8 cellular contexts compared by ENCODE assay signal in genomic region chr20:25584905-25585704, GRCh38. TPM values are rescaled to one million over a fixed set of nuclear protein-coding genes. Genes with fewer than 3 reads are reported as not detected.
DNase-seq lines count a peak whose midpoint lies in the region; ATAC-seq and TF ChIP-seq lines count a peak whose summit lies in the region.

NINL (minus strand) TSS chr20:25585531; CDS start chr20:25526587, 58,944 bp downstream.

- no peaks in the 10 kb centered on the region for H3K36me3 ChIP-seq in body of pancreas (replicated peaks in 1 of 2; ENCODE audit: insufficient read depth in 1 of 2, low read depth in 2 of 2)
- no peaks in the 10 kb centered on the region for H3K36me3 ChIP-seq in iPS-15b (ENCODE audit: control insufficient read depth, insufficient read depth, low read length)
- no peaks in the 10 kb centered on the region for H3K36me3 ChIP-seq in gastrocnemius medialis

- TF ChIP-seq POLR2A in body of pancreas (IDR thresholded peaks at IDR 0.05) = peak; percentile 44 to 59 (median 53)
- TF ChIP-seq POLR2A in gastrocnemius medialis (IDR thresholded peaks at IDR 0.05) = peak in 1 of 2 donors; percentile 44

- 0 to 1% methylated on average over 18 to 70 of the region's 108 CpGs for WGBS in body of pancreas, 2 donors

- H3K27ac ChIP-seq in body of pancreas (peak within 1 kb of the TSS; percentile 53 to 79 (median 79)), gastrocnemius medialis (no peak within 1 kb of the TSS)

- H3K4me3 ChIP-seq in body of pancreas (peak within 1 kb of the TSS; percentile 38 to 60), iPS-15b (ENCODE audit: low read depth, low read length) (peak within 1 kb of the TSS; percentile 67), gastrocnemius medialis (peak within 1 kb of the TSS; percentile 53 to 65 (median 56))

- ATAC-seq in body of pancreas = peak; percentile 84
- ATAC-seq in gastrocnemius medialis = peak in 1 of 2 donors; percentile 18

- peak; percentile 90 for DNase-seq in DMS 273 (lab: John Stamatoyannopoulos, UW; ENCODE audit: unreplicated experiment)
- DNase-seq in DMS 273 treated with DMSO at 0.1 percent for 48 hours (lab: John Stamatoyannopoulos, UW) = no peak
- DNase-seq in HPDE6-E6E7 (ENCODE audit: extremely low spot score) = peak; percentile 80
- peak in 4 of 5 donors; percentile 16 to 65 (median 24) for DNase-seq in T-helper 1 cell
- DNase-seq in body of pancreas = peak; percentile 51 to 76 (median 62)
- DNase-seq in gastrocnemius medialis = no peak
- DNase-seq in HT-29 (ENCODE audit: low spot score) = no peak

- no peak for TF ChIP-seq CTCF in body of pancreas (IDR thresholded peaks at IDR 0.05)
- no peak for TF ChIP-seq CTCF in gastrocnemius medialis (IDR thresholded peaks at IDR 0.05 in 4 of 5, conservative IDR thresholded peaks at IDR 0.05 in 1 of 5)

- H3K4me1 ChIP-seq in body of pancreas (peaks cover 21% of the 10 kb centered on the region), iPS-15b (ENCODE audit: control insufficient read depth, insufficient read depth, low read length) (no peaks in the 10 kb centered on the region), gastrocnemius medialis (no peaks in the 10 kb centered on the region)

- in situ Hi-C loops in gastrocnemius medialis (cut with MboI; ENCODE audit: low sequenced_read_pairs in 4 of 4) = no loop called here

- intact Hi-C loops in body of pancreas (cut with DNase I) = no loop called here
- intact Hi-C loops in gastrocnemius medialis (cut with DNase I; ENCODE audit: low total_unique reads) = no loop called here

- H3K9ac ChIP-seq in iPS-15b (ENCODE audit: low read depth, low read length) = peak within 1 kb of the TSS; percentile 80

- H3K9me3 ChIP-seq in body of pancreas (no peaks in the 10 kb centered on the region), iPS-15b (ENCODE audit: control insufficient read depth, insufficient read depth, low read length) (no peaks in the 10 kb centered on the region), gastrocnemius medialis (no peaks in the 10 kb centered on the region)

- H3K27me3 ChIP-seq in body of pancreas = no peaks in the 10 kb centered on the region
- H3K27me3 ChIP-seq in iPS-15b (ENCODE audit: control insufficient read depth, insufficient read depth, low read length) = no peaks in the 10 kb centered on the region
- peaks cover 20 to 31% (median 26%) of the 10 kb centered on the region in 3 donors for H3K27me3 ChIP-seq in gastrocnemius medialis

RNA-seq across cellular contexts. Expression of gene NINL, which starts in this region (rescaled TPM):
- total RNA-seq in body of pancreas (10 to 100 TPM in 1 of 2 donors, 1 to 10 TPM in 1; 6.7 to 34.9 TPM), gastrocnemius medialis (1 to 10 TPM in 2 of 4 donors, under 1 TPM in 2; 0.24 to 6.1 (median 0.88) TPM)
- 1.2 TPM in 1 of 2 replicates, not detected in the other for total RNA-seq in HT-29 (2014; rRNA removed; shearing (Covaris generic))

Comparison
In these comparisons a context has a peak if more than half of its experiments do, and no peak if none do; other contexts are left out.
1. DNase-seq: peak in DMS 273 (single experiment), HPDE6-E6E7 (single experiment), T-helper 1 cell (4 of 5) and body of pancreas (4 of 4); none in DMS 273 treated with DMSO at 0.1 percent for 48 hours (single experiment), gastrocnemius medialis (0 of 2) and HT-29 (single experiment).
2. H3K27ac ChIP-seq: peak in body of pancreas (4 of 4); none in gastrocnemius medialis (0 of 4).
3. Peak in every context shown above with its lines, with median percentiles within 50 percentile points of each other: H3K4me3 ChIP-seq.